ENCODE assay signal across 20 cellular contexts in genomic region chr7:2263176-2263575, GRCh38. TPM values are rescaled to one million over a fixed set of nuclear protein-coding genes. Genes with fewer than 3 reads are reported as not detected.
A peak's percentile ranks its signal among the peaks of the same experiment; 100 is the strongest.
DNase-seq lines count a peak whose midpoint lies in the region; ATAC-seq, FAIRE-seq and TF ChIP-seq lines count a peak whose summit lies in the region.
"Had no signal": no experiment of that assay in that cellular context is flagged by ENCODE, and none has a peak within 500 bp of the region (broad histone marks: within the 10 kb centered on the region; RNA-seq: fewer than 3 reads in every experiment).

No MANE protein-coding gene starts in this region.

- no peaks in the 10 kb centered on the region for H3K9me2 ChIP-seq in MM.1S (replicated peaks; ENCODE audit: insufficient read depth, low read length)

- no TSS peak for BruUV-seq in K562 (replicated peaks; lab: Mats Ljungman, UMichigan)

- H3K36me3 Mint-ChIP-seq in stimulated activated naive B cell treated with anti-CD40 and anti-IgM and Interleukin-4, amounts not matched to agents 10 μg/mL and 1 μg/mL and 100 μg/mL, for 72 hours, result peaks cover 64 to 81% of the 10 kb centered on the region in 2 donors
- no peaks in the 10 kb centered on the region for H3K36me3 Mint-ChIP-seq in natural killer cell

- H3K4ac ChIP-seq in neuronal stem cell (ENCODE audit: low read length), result no peak overlapping the region

- H3K36me3 ChIP-seq in NT2/D1 (ENCODE audit: insufficient read depth, insufficient read length, low read length), result peaks cover 59% of the 10 kb centered on the region
- H3K36me3 ChIP-seq in K562 (ENCODE audit: control insufficient read depth, insufficient read depth, low read length), result peaks cover 38% of the 10 kb centered on the region; the same call in 2 of the 3 replicates
- H3K36me3 ChIP-seq in neuronal stem cell (replicated peaks in 1 of 2; ENCODE audit: control insufficient read depth in 2 of 2, insufficient read depth in 2 of 2, low read length in 2 of 2), result peaks cover 21 to 63% of the 10 kb centered on the region in 2 donors
- no peaks in the 10 kb centered on the region for H3K36me3 ChIP-seq in MM.1S (replicated peaks; ENCODE audit: insufficient read depth, low read length)
- peaks cover 28% of the 10 kb centered on the region for H3K36me3 ChIP-seq in lower lobe of right lung

- peaks cover 2% of the 10 kb centered on the region for H3K79me1 ChIP-seq in neuronal stem cell (ENCODE audit: low read depth, low read length)

- no peak overlapping the region for H2BK120ac ChIP-seq in neuronal stem cell (ENCODE audit: low read depth, low read length)

- no peak overlapping the region for H2AK5ac ChIP-seq in neuronal stem cell (ENCODE audit: low read depth, low read length)

- H3K9me1 ChIP-seq in K562 (ENCODE audit: control insufficient read depth, insufficient read depth, low read length), result no peaks in the 10 kb centered on the region

- no peak overlapping the region for H3K4me3 ChIP-seq in NT2/D1 (ENCODE audit: insufficient read length, low read depth)
- H3K4me3 ChIP-seq in K562, result no peak overlapping the region
- no peak overlapping the region for H3K4me3 ChIP-seq in neuronal stem cell (ENCODE audit: low read length in 2 of 2)
- H3K4me3 ChIP-seq in MM.1S (ENCODE audit: low read length), result no peak overlapping the region
- no peak overlapping the region for H3K4me3 ChIP-seq in lower lobe of right lung
- H3K4me3 ChIP-seq: A549, GM23248 had no signal

- H2BK12ac ChIP-seq in neuronal stem cell (ENCODE audit: low read length), result no peak overlapping the region

- no peaks in the 10 kb centered on the region for H3F3A ChIP-seq in MM.1S (ENCODE audit: insufficient read depth, low read length)

- peak overlapping the region; percentile 44 for H3K9ac ChIP-seq in NT2/D1 (ENCODE audit: insufficient read length, low read depth)
- no peak overlapping the region; a peak in 1 of 4 replicates for H3K9ac ChIP-seq in K562 (ENCODE audit: insufficient read depth in 1 of 2, low read depth in 2 of 2, low read length in 2 of 2)
- H3K9ac ChIP-seq in neuronal stem cell (ENCODE audit: low read depth, low read length, poor library complexity), result no peak overlapping the region
- no peak overlapping the region for H3K9ac ChIP-seq in MM.1S (ENCODE audit: low read length)
- H3K9ac ChIP-seq: GM23248 had no signal

- 88% methylated on average over 17 of the region's 18 CpGs for WGBS in K562 (ENCODE audit: insufficient coverage, low coverage, missing lambda C conversion rate)
- no CpG with 5 or more reads among the region's 18 CpGs for WGBS in neuronal stem cell (ENCODE audit: extremely low coverage in 2 of 2, insufficient read length in 2 of 2, insufficient replicate concordance in 1 of 2), 2 donors

- H3K79me2 ChIP-seq in K562 (ENCODE audit: control insufficient read depth, insufficient read depth, low read length) (no peaks in the 10 kb centered on the region), MM.1S (ENCODE audit: low read length) (no peaks in the 10 kb centered on the region)

- ATAC-seq in K562 (no peak), lower lobe of right lung (no peak), natural killer cell (no peak)
- ATAC-seq in stimulated activated naive B cell treated with anti-CD40 and anti-IgM and Interleukin-4, amounts not matched to agents 10 μg/mL and 1 μg/mL and 100 μg/mL, for 72 hours (replicated peaks), result no peak
- ATAC-seq: A549; CD8-positive, alpha-beta T cell; HCT116 had no signal

- in situ Hi-C loops in K562 (cut with MboI), result no loop called here

- CTCF ChIA-PET in K562 (lab: Yijun Ruan, JAX; ENCODE audit: low intra/inter-chr PET ratio), result no interaction called here

- TF ChIP-seq EP300 in K562 (IDR thresholded peaks at IDR 0.05; ENCODE audit: low read length), result no peak

- POLR2A ChIA-PET in K562 (lab: Yijun Ruan, JAX), result no interaction called here

- H4K20me1 ChIP-seq in K562 (replicated peaks; ENCODE audit: control insufficient read depth, insufficient read depth, low read length) (no peaks in the 10 kb centered on the region), MM.1S (ENCODE audit: insufficient read depth, low read length) (no peaks in the 10 kb centered on the region)

- H4K8ac ChIP-seq in neuronal stem cell (ENCODE audit: low read depth, low read length), result no peak overlapping the region

- TF ChIP-seq CTCF in K562 (IDR thresholded peaks at IDR 0.05 in 2 of 3, conservative IDR thresholded peaks at IDR 0.05 in 1 of 3; ENCODE audit: insufficient read depth in 2 of 3, low read depth in 1 of 3, low read length in 3 of 3) (no peak), MM.1S (IDR thresholded peaks at IDR 0.05; ENCODE audit: low read length) (no peak), lower lobe of right lung (IDR thresholded peaks at IDR 0.05) (no peak), natural killer cell (IDR thresholded peaks at IDR 0.05) (no peak)

- H2BK5ac ChIP-seq in neuronal stem cell (ENCODE audit: low read length), result peak overlapping the region; percentile 39

- H3K4me2 ChIP-seq in K562 (ENCODE audit: insufficient read depth, low read length) (no peak overlapping the region), neuronal stem cell (ENCODE audit: insufficient read depth, low read length, poor library complexity, severe bottlenecking) (no peak overlapping the region), MM.1S (ENCODE audit: low read depth, low read length) (no peak overlapping the region)
- H3K4me2 ChIP-seq: A549 had no signal

- TF ChIP-seq RAD21 in K562 (CRISPR knock-in tag; conservative IDR thresholded peaks at IDR 0.05 in 1 of 2, IDR thresholded peaks at IDR 0.05 in 1 of 2), result no peak

- intact Hi-C loops in K562 (cut with micrococcal nuclease), result no loop called here
- intact Hi-C loops in lower lobe of right lung (cut with DNase I), result no loop called here
- intact Hi-C loops in natural killer cell (cut with micrococcal nuclease), result no loop called here

- peaks cover 33 to 71% of the 10 kb centered on the region in 2 donors for H3K4me1 Mint-ChIP-seq in stimulated activated naive B cell treated with anti-CD40 and anti-IgM and Interleukin-4, amounts not matched to agents 10 μg/mL and 1 μg/mL and 100 μg/mL, for 72 hours
- H3K4me1 Mint-ChIP-seq in natural killer cell, result peaks cover 12 to 27% of the 10 kb centered on the region in 2 donors

- no peak overlapping the region for H3K23ac ChIP-seq in neuronal stem cell (ENCODE audit: low read depth, low read length, poor library complexity)

- peak overlapping the region; percentile 95 for H3K27ac Mint-ChIP-seq in stimulated activated naive B cell treated with anti-CD40 and anti-IgM and Interleukin-4, amounts not matched to agents 10 μg/mL and 1 μg/mL and 100 μg/mL, for 72 hours
- no peak overlapping the region for H3K27ac Mint-ChIP-seq in natural killer cell
- H3K27ac Mint-ChIP-seq: CD8-positive, alpha-beta T cell had no signal

- H2AFZ ChIP-seq in K562 (ENCODE audit: low read depth, low read length) (no peak overlapping the region), neuronal stem cell (ENCODE audit: low read length) (no peak overlapping the region), MM.1S (ENCODE audit: low read length) (no peak overlapping the region)
- H2AFZ ChIP-seq: GM23248 had no signal

- H3K27me3 ChIP-seq in NT2/D1 (ENCODE audit: insufficient read depth, insufficient read length) (no peaks in the 10 kb centered on the region), K562 (ENCODE audit: control insufficient read depth in 2 of 2, insufficient read depth in 2 of 2, low read length in 2 of 2) (no peaks in the 10 kb centered on the region), neuronal stem cell (ENCODE audit: control insufficient read depth in 3 of 3, insufficient read depth in 3 of 3, low read depth in 1 of 3, low read length in 3 of 3) (no peaks in the 10 kb centered on the region), MM.1S (replicated peaks; ENCODE audit: insufficient read depth, low read length) (no peaks in the 10 kb centered on the region), lower lobe of right lung (ENCODE audit: low read depth) (no peaks in the 10 kb centered on the region)

- peaks cover 3 to 4% of the 10 kb centered on the region in 2 donors for H3K9me3 Mint-ChIP-seq in stimulated activated naive B cell treated with anti-CD40 and anti-IgM and Interleukin-4, amounts not matched to agents 10 μg/mL and 1 μg/mL and 100 μg/mL, for 72 hours
- H3K9me3 Mint-ChIP-seq in natural killer cell, result no peaks in the 10 kb centered on the region
- H3K9me3 Mint-ChIP-seq: CD8-positive, alpha-beta T cell had no signal

- peak overlapping the region in 1 of 2 donors; percentile 14 for H3K4me3 Mint-ChIP-seq in stimulated activated naive B cell treated with anti-CD40 and anti-IgM and Interleukin-4, amounts not matched to agents 10 μg/mL and 1 μg/mL and 100 μg/mL, for 72 hours
- no peak overlapping the region for H3K4me3 Mint-ChIP-seq in natural killer cell
- H3K4me3 Mint-ChIP-seq: CD14-positive monocyte; CD8-positive, alpha-beta T cell had no signal

- H3K27ac ChIP-seq in K562 (ENCODE audit: extremely low read depth, low read depth, low read length), result no peak overlapping the region
- no peak overlapping the region for H3K27ac ChIP-seq in neuronal stem cell (replicated peaks; ENCODE audit: low read length)
- no peak overlapping the region for H3K27ac ChIP-seq in MM.1S (ENCODE audit: low read length)
- H3K27ac ChIP-seq in lower lobe of right lung, result no peak overlapping the region
- H3K27ac ChIP-seq: A549, GM23248 had no signal

- no peak for FAIRE-seq in K562 (lab: Jason Lieb, UNC)
- FAIRE-seq: A549, D721Med, G401.6, GM12891, H54 had no signal

- no peak overlapping the region for H2BK15ac ChIP-seq in neuronal stem cell (ENCODE audit: low read length)

- peaks cover 9% of the 10 kb centered on the region; the same call in 1 of the 2 replicates for H3K9me3 ChIP-seq in NT2/D1 (ENCODE audit: insufficient read depth, low read length)
- no peaks in the 10 kb centered on the region for H3K9me3 ChIP-seq in K562 (replicated peaks; ENCODE audit: control insufficient read depth, insufficient read depth, low read depth, low read length)
- peaks cover 2 to 3% of the 10 kb centered on the region in 2 donors for H3K9me3 ChIP-seq in neuronal stem cell (replicated peaks in 1 of 2; ENCODE audit: control insufficient read depth in 2 of 2, insufficient read depth in 1 of 2, low read depth in 1 of 2, low read length in 2 of 2)
- H3K9me3 ChIP-seq in MM.1S (replicated peaks; ENCODE audit: insufficient read depth, low read length), result no peaks in the 10 kb centered on the region
- no peaks in the 10 kb centered on the region for H3K9me3 ChIP-seq in lower lobe of right lung
- H3K9me3 ChIP-seq: A549 had no signal

- no peak overlapping the region for H3K14ac ChIP-seq in neuronal stem cell (ENCODE audit: low read length)

- no peak overlapping the region for H4K91ac ChIP-seq in neuronal stem cell (ENCODE audit: low read depth, low read length, poor library complexity)

- H3K4me1 ChIP-seq in NT2/D1 (ENCODE audit: insufficient read depth, insufficient read length), result peaks cover 13% of the 10 kb centered on the region
- H3K4me1 ChIP-seq in K562 (replicated peaks in 1 of 2; ENCODE audit: control insufficient read depth in 2 of 2, insufficient read depth in 2 of 2, low read length in 2 of 2), result peaks cover 0 to 8% of the 10 kb centered on the region in 2 experiments; a peak in 1 of 5 replicates
- no peaks in the 10 kb centered on the region for H3K4me1 ChIP-seq in neuronal stem cell (ENCODE audit: control insufficient read depth in 2 of 2, insufficient read depth in 1 of 2, low read depth in 1 of 2, low read length in 2 of 2)
- H3K4me1 ChIP-seq in MM.1S (ENCODE audit: low read length), result no peaks in the 10 kb centered on the region
- no peaks in the 10 kb centered on the region for H3K4me1 ChIP-seq in lower lobe of right lung

- DNase-seq in NT2/D1 (ENCODE audit: low read depth, low spot score), result no peak
- DNase-seq in K562 (ENCODE audit: extremely low read depth in 1 of 4, low spot score in 3 of 4), result no peak
- no peak for DNase-seq in neuronal stem cell (ENCODE audit: low spot score)
- DNase-seq in stimulated activated naive B cell treated with anti-CD40 and anti-IgM and Interleukin-4, amounts not matched to agents 10 μg/mL and 1 μg/mL and 100 μg/mL, for 72 hours, result no peak
- DNase-seq in MM.1S, result no peak
- DNase-seq in lower lobe of right lung, result no peak
- DNase-seq in natural killer cell, result no peak
- DNase-seq: CD8-positive, alpha-beta T cell; COR-L47; DMS153; DMS79 treated with DMSO at 0.1 percent for 48 hours; EL; GM23248 had no signal

- H3K27me3 Mint-ChIP-seq in stimulated activated naive B cell treated with anti-CD40 and anti-IgM and Interleukin-4, amounts not matched to agents 10 μg/mL and 1 μg/mL and 100 μg/mL, for 72 hours, result no peaks in the 10 kb centered on the region
- no peaks in the 10 kb centered on the region for H3K27me3 Mint-ChIP-seq in natural killer cell (ENCODE audit: low read depth in 2 of 2)

- TF ChIP-seq POLR2A in K562 (conservative IDR thresholded peaks at IDR 0.05), result no peak

- H3K18ac ChIP-seq in neuronal stem cell (ENCODE audit: low read length), result no peak overlapping the region

RNA-seq across cellular contexts. Expression of gene NUDT1, which starts 21.1 kb away (rescaled TPM):
- total RNA-seq in K562 (2011; cell fraction: chromatin; rRNA removed; ENCODE audit: low replicate concordance), result 6.3 and 17.2 TPM in 2 replicates
- total RNA-seq in K562 (2011; cell fraction: nucleolus; rRNA removed), result 20.5 and 20.8 TPM in 2 replicates
- 16.0 and 16.9 TPM in 2 replicates for total RNA-seq in K562 (2011; cell fraction: nucleoplasm; rRNA removed)
- total RNA-seq in K562 (2014; rRNA removed), result 73.3 and 79.6 TPM in 2 replicates
- total RNA-seq in K562 (2014; rRNA removed; fragmentation: Illumina TruSeq; extraction: Trizol), result 12.7 and 25.8 TPM in 2 replicates
- 45.8 and 48.5 TPM in 2 replicates for total RNA-seq in K562 (2015; rRNA removed; fragmentation: Illumina TruSeq; extraction: Trizol)
- 39.3 and 44.8 TPM in 2 replicates for total RNA-seq in K562 (2021)
- polyA plus RNA-seq in K562 (2011; rRNA removed), result 26.0 and 32.1 TPM in 2 replicates
- polyA plus RNA-seq in K562 (2011; cell fraction: cytosol; rRNA removed), result 42.4 and 49.5 TPM in 2 replicates
- polyA plus RNA-seq in K562 (2011; cell fraction: nucleus; rRNA removed), result 35.5 and 42.6 TPM in 2 replicates
- polyA plus RNA-seq in K562 (2012), result 74.2 and 74.5 TPM in 2 replicates
- polyA plus RNA-seq in K562 (2014; fragmentation: Illumina TruSeq; extraction: Trizol), result 29.6 and 41.1 TPM in 2 replicates
- 10 to 100 TPM in 1 of 2 experiments, 1 to 10 TPM in 1; 5.3 to 16.2 TPM for polyA plus RNA-seq in K562 (2014; fragmentation: Nextera tagmentation; extraction: Ambion mirVana)
- 63.1 and 64.4 TPM in 2 replicates for polyA plus RNA-seq in K562 (2014; rRNA removed)
- polyA minus RNA-seq in K562 (2011; rRNA and poly(A)+ RNA removed), result 10.8 and 13.0 TPM in 2 replicates
- polyA minus RNA-seq in K562 (2011; cell fraction: cytosol; rRNA and poly(A)+ RNA removed), result 15.0 and 18.8 TPM in 2 replicates
- 6.9 and 7.9 TPM in 2 replicates for polyA minus RNA-seq in K562 (2011; cell fraction: nucleus; rRNA and poly(A)+ RNA removed)
- polyA plus RNA-seq in neuronal stem cell (2013, experiment 1 of 2), result 46.7 TPM
- 46.4 TPM for polyA plus RNA-seq in neuronal stem cell (2013, experiment 2 of 2)
- total RNA-seq in lower lobe of right lung, result 10.2 TPM
- total RNA-seq in natural killer cell, result 10 to 100 TPM; 17.9 to 19.2 (median 18.2) TPM

RNA-seq across cellular contexts. Expression of gene MRM2, which starts 21.2 kb away (rescaled TPM):
- total RNA-seq in K562 (2011; cell fraction: chromatin; rRNA removed; ENCODE audit: low replicate concordance), result 24.0 and 38.8 TPM in 2 replicates
- total RNA-seq in K562 (2011; cell fraction: nucleolus; rRNA removed), result 23.0 and 36.2 TPM in 2 replicates
- 26.9 and 28.0 TPM in 2 replicates for total RNA-seq in K562 (2011; cell fraction: nucleoplasm; rRNA removed)
- total RNA-seq in K562 (2014; rRNA removed), result 48.3 and 50.5 TPM in 2 replicates
- 41.7 and 43.9 TPM in 2 replicates for total RNA-seq in K562 (2014; rRNA removed; fragmentation: Illumina TruSeq; extraction: Trizol)
- total RNA-seq in K562 (2015; rRNA removed; fragmentation: Illumina TruSeq; extraction: Trizol), result 45.9 and 50.7 TPM in 2 replicates
- total RNA-seq in K562 (2021), result 47.9 and 50.2 TPM in 2 replicates
- polyA plus RNA-seq in K562 (2011; rRNA removed), result 29.3 and 32.4 TPM in 2 replicates
- polyA plus RNA-seq in K562 (2011; cell fraction: cytosol; rRNA removed), result 19.7 and 23.9 TPM in 2 replicates
- polyA plus RNA-seq in K562 (2011; cell fraction: nucleus; rRNA removed), result 10.7 and 12.6 TPM in 2 replicates
- polyA plus RNA-seq in K562 (2012), result 34.0 and 47.0 TPM in 2 replicates
- 54.5 and 62.0 TPM in 2 replicates for polyA plus RNA-seq in K562 (2014; fragmentation: Illumina TruSeq; extraction: Trizol)
- 100 to 1,000 TPM in 1 of 2 experiments, 10 to 100 TPM in 1; 70.4 to 116 TPM for polyA plus RNA-seq in K562 (2014; fragmentation: Nextera tagmentation; extraction: Ambion mirVana)
- polyA plus RNA-seq in K562 (2014; rRNA removed), result 44.1 and 50.2 TPM in 2 replicates
- polyA minus RNA-seq in K562 (2011; rRNA and poly(A)+ RNA removed), result 20.5 and 21.4 TPM in 2 replicates
- polyA minus RNA-seq in K562 (2011; cell fraction: cytosol; rRNA and poly(A)+ RNA removed), result 13.3 and 21.0 TPM in 2 replicates
- 9.2 and 13.9 TPM in 2 replicates for polyA minus RNA-seq in K562 (2011; cell fraction: nucleus; rRNA and poly(A)+ RNA removed)
- polyA plus RNA-seq in neuronal stem cell (2013, experiment 1 of 2), result 21.4 TPM
- polyA plus RNA-seq in neuronal stem cell (2013, experiment 2 of 2), result 21.4 TPM
- 22.6 TPM for total RNA-seq in lower lobe of right lung
- 10 to 100 TPM in 2 of 3 donors, 1 to 10 TPM in 1; 7.9 to 12.0 (median 10.0) TPM for total RNA-seq in natural killer cell

RNA-seq across cellular contexts. Expression of gene MAD1L1, which starts 30.4 kb away (rescaled TPM):
- 159 and 265 TPM in 2 replicates for total RNA-seq in K562 (2011; cell fraction: chromatin; rRNA removed; ENCODE audit: low replicate concordance)
- total RNA-seq in K562 (2011; cell fraction: nucleolus; rRNA removed), result 94.7 and 113 TPM in 2 replicates
- total RNA-seq in K562 (2011; cell fraction: nucleoplasm; rRNA removed), result 88.9 and 95.8 TPM in 2 replicates
- total RNA-seq in K562 (2014; rRNA removed), result 89.7 and 103 TPM in 2 replicates
- total RNA-seq in K562 (2014; rRNA removed; fragmentation: Illumina TruSeq; extraction: Trizol), result 6.8 and 12.3 TPM in 2 replicates
- 32.6 TPM in 2 replicates for total RNA-seq in K562 (2015; rRNA removed; fragmentation: Illumina TruSeq; extraction: Trizol)
- total RNA-seq in K562 (2021), result 67.4 and 75.3 TPM in 2 replicates
- 18.0 and 23.3 TPM in 2 replicates for polyA plus RNA-seq in K562 (2011; rRNA removed)
- 31.4 and 103 TPM in 2 replicates for polyA plus RNA-seq in K562 (2011; cell fraction: cytosol; rRNA removed)
- polyA plus RNA-seq in K562 (2011; cell fraction: nucleus; rRNA removed), result 23.7 and 53.1 TPM in 2 replicates
- polyA plus RNA-seq in K562 (2012), result 50.7 and 89.9 TPM in 2 replicates
- 11.4 and 16.7 TPM in 2 replicates for polyA plus RNA-seq in K562 (2014; fragmentation: Illumina TruSeq; extraction: Trizol)
- 1 to 10 TPM; 1.7 to 5.0 TPM for polyA plus RNA-seq in K562 (2014; fragmentation: Nextera tagmentation; extraction: Ambion mirVana)
- 53.5 and 65.3 TPM in 2 replicates for polyA plus RNA-seq in K562 (2014; rRNA removed)
- polyA minus RNA-seq in K562 (2011; rRNA and poly(A)+ RNA removed), result 14.5 and 17.9 TPM in 2 replicates
- polyA minus RNA-seq in K562 (2011; cell fraction: cytosol; rRNA and poly(A)+ RNA removed), result 34.4 and 62.5 TPM in 2 replicates
- 21.5 and 31.9 TPM in 2 replicates for polyA minus RNA-seq in K562 (2011; cell fraction: nucleus; rRNA and poly(A)+ RNA removed)
- polyA plus RNA-seq in neuronal stem cell (2013, experiment 1 of 2), result 20.0 TPM
- polyA plus RNA-seq in neuronal stem cell (2013, experiment 2 of 2), result 18.9 TPM
- total RNA-seq in lower lobe of right lung, result 44.5 TPM
- 10 to 100 TPM; 53.6 to 81.2 (median 77.4) TPM for total RNA-seq in natural killer cell

RNA-seq across cellular contexts. Expression of gene SNX8, which starts 51.1 kb away (rescaled TPM):
- total RNA-seq in K562 (2011; cell fraction: chromatin; rRNA removed; ENCODE audit: low replicate concordance), result 26.7 and 72.5 TPM in 2 replicates
- 24.0 and 30.0 TPM in 2 replicates for total RNA-seq in K562 (2011; cell fraction: nucleolus; rRNA removed)
- 21.8 and 23.5 TPM in 2 replicates for total RNA-seq in K562 (2011; cell fraction: nucleoplasm; rRNA removed)
- total RNA-seq in K562 (2014; rRNA removed) (5.5 and 9.1 TPM in 2 replicates), K562 (2014; rRNA removed; fragmentation: Illumina TruSeq; extraction: Trizol) (8.7 and 12.5 TPM in 2 replicates), K562 (2015; rRNA removed; fragmentation: Illumina TruSeq; extraction: Trizol) (15.9 and 16.9 TPM in 2 replicates), K562 (2021) (50.4 and 51.6 TPM in 2 replicates), lower lobe of right lung (43.1 TPM), natural killer cell (10 to 100 TPM in 2 of 3 donors, 1 to 10 TPM in 1; 8.3 to 15.7 (median 12.6) TPM)
- polyA plus RNA-seq in K562 (2011; rRNA removed) (45.7 and 47.0 TPM in 2 replicates), K562 (2014; fragmentation: Illumina TruSeq; extraction: Trizol) (33.3 and 35.4 TPM in 2 replicates), K562 (2014; fragmentation: Nextera tagmentation; extraction: Ambion mirVana) (1 to 10 TPM; 2.7 to 7.7 TPM), K562 (2014; rRNA removed) (17.2 and 32.5 TPM in 2 replicates)
- polyA plus RNA-seq in K562 (2011; cell fraction: cytosol; rRNA removed), result 23.9 and 55.1 TPM in 2 replicates
- polyA plus RNA-seq in K562 (2011; cell fraction: nucleus; rRNA removed), result 30.5 and 42.3 TPM in 2 replicates
- polyA plus RNA-seq in K562 (2012), result 35.9 and 57.5 TPM in 2 replicates
- 25.4 and 40.0 TPM in 2 replicates for polyA minus RNA-seq in K562 (2011; rRNA and poly(A)+ RNA removed)
- 16.8 and 32.4 TPM in 2 replicates for polyA minus RNA-seq in K562 (2011; cell fraction: cytosol; rRNA and poly(A)+ RNA removed)
- 11.8 and 17.4 TPM in 2 replicates for polyA minus RNA-seq in K562 (2011; cell fraction: nucleus; rRNA and poly(A)+ RNA removed)
- 10.4 TPM for polyA plus RNA-seq in neuronal stem cell (2013, experiment 1 of 2)
- 12.5 TPM for polyA plus RNA-seq in neuronal stem cell (2013, experiment 2 of 2)
